ENCODE assay signal across 14 cellular contexts in the genomic region with DNA sequence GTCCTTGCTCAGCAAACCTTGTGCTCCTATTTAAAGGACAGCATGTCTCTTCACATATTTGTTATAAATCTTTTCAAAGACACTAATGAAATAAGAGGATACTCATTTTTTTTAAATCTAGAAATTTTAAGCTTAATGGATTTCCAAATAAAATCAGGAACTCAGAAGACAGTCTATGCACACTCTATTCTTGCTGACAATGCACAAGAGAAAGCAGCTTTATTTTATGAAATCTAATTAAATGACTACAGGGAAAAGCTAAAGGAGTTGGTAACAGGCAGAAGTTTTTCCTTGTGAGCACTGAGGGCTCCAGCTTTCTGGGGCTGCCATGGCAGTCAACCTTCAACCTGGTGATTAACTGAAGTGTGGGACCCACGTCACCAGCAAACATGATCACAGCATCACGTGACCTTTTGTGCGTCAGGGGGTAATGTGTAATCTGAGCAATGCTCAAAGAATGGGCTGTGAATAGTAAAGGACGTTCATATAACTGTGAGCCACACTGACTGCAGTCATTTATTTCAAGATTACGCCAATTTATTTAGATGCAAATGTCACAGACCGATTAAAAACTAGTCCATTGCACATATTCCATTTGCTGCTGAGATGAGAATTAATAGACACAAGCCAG. TPM values are rescaled to one million over a fixed set of nuclear protein-coding genes. Genes with fewer than 3 reads are reported as not detected.
A peak's percentile ranks its signal among the peaks of the same experiment; 100 is the strongest.
DNase-seq lines count a peak whose midpoint lies in the region; ATAC-seq and TF ChIP-seq lines count a peak whose summit lies in the region.
"Had no signal": no experiment of that assay in that cellular context is flagged by ENCODE, and none has a peak within 500 bp of the region (broad histone marks: within the 10 kb centered on the region; RNA-seq: fewer than 3 reads in every experiment).

No MANE protein-coding gene starts in this region.

- H3K9me3 ChIP-seq in adipocyte (ENCODE audit: control insufficient read depth, low read length) = no peaks in the 10 kb centered on the region
- no peaks in the 10 kb centered on the region for H3K9me3 ChIP-seq in psoas muscle
- no peaks in the 10 kb centered on the region for H3K9me3 ChIP-seq in suprapubic skin
- H3K9me3 ChIP-seq: upper lobe of left lung had no signal

- ATAC-seq in left colon (no peak), psoas muscle (no peak)

- H3K27ac ChIP-seq in psoas muscle (no peak overlapping the region), suprapubic skin (no peak overlapping the region)
- H3K27ac ChIP-seq: upper lobe of left lung had no signal

- TF ChIP-seq CTCF in psoas muscle (IDR thresholded peaks at IDR 0.05) = no peak
- TF ChIP-seq CTCF in suprapubic skin (IDR thresholded peaks at IDR 0.05) = no peak

- H3K4me3 ChIP-seq in adipocyte (ENCODE audit: low read length) (no peak overlapping the region), psoas muscle (no peak overlapping the region), suprapubic skin (no peak overlapping the region)
- H3K4me3 ChIP-seq: upper lobe of left lung had no signal

- intact Hi-C loops in left colon (cut with DNase I, micrococcal nuclease) = no loop called here
- intact Hi-C loops in psoas muscle (cut with DNase I) = no loop called here

- H3K27me3 ChIP-seq in adipocyte (replicated peaks; ENCODE audit: control insufficient read depth, insufficient read depth, low read length) = no peaks in the 10 kb centered on the region
- H3K27me3 ChIP-seq in psoas muscle (ENCODE audit: insufficient read depth in 3 of 3, low read length in 2 of 3) = peaks cover 0 to 2% (median 0%) of the 10 kb centered on the region in 3 donors
- no peaks in the 10 kb centered on the region for H3K27me3 ChIP-seq in suprapubic skin
- H3K27me3 ChIP-seq: upper lobe of left lung had no signal

- TF ChIP-seq EP300 in suprapubic skin (IDR thresholded peaks at IDR 0.05) = no peak

- 38 to 41% (median 40%) methylated on average over 6 of the region's 6 CpGs for WGBS in psoas muscle, 3 donors
- WGBS in suprapubic skin = 63% methylated on average over 6 of the region's 6 CpGs

- H3K4me1 ChIP-seq in adipocyte (ENCODE audit: control insufficient read depth, insufficient read depth, low read length) (peaks cover 4% of the 10 kb centered on the region), psoas muscle (no peaks in the 10 kb centered on the region), suprapubic skin (no peaks in the 10 kb centered on the region)
- H3K4me1 ChIP-seq: upper lobe of left lung had no signal

- H3K9ac ChIP-seq in adipocyte (ENCODE audit: low read length) = no peak overlapping the region

- DNase-seq in DMS53 (lab: John Stamatoyannopoulos, UW) (peak; percentile 94), LHCN-M2 (ENCODE audit: low read depth) (peak; percentile 70), adipocyte (ENCODE audit: low read depth) (peak; percentile 40), kidney glomerular epithelial cell (lab: John Stamatoyannopoulos, UW) (peak; percentile 35), left colon (no peak), psoas muscle (no peak), suprapubic skin (ENCODE audit: low spot score in 2 of 2) (no peak), hippocampal formation (lab: John Stamatoyannopoulos, UW) (no peak)
- DNase-seq: activated CD4-positive, alpha-beta T cell treated with anti-CD3 and anti-CD28 coated beads for 1 hour; activated naive CD4-positive, alpha-beta T cell treated with anti-CD3 and anti-CD28 coated beads, Interleukin-2, amount 50 U/mL, for 16 hours; DMS79 treated with DMSO at 0.1 percent for 48 hours; Karpas-422; left cardiac atrium; upper lobe of left lung had no signal

- no peak for TF ChIP-seq POLR2A in suprapubic skin (IDR thresholded peaks at IDR 0.05)

- H3K36me3 ChIP-seq in adipocyte (ENCODE audit: control insufficient read depth, insufficient read depth, low read length, severe bottlenecking) (no peaks in the 10 kb centered on the region), psoas muscle (ENCODE audit: insufficient read depth in 1 of 2, low read depth in 1 of 2) (no peaks in the 10 kb centered on the region), suprapubic skin (no peaks in the 10 kb centered on the region)
- H3K36me3 ChIP-seq: upper lobe of left lung had no signal

RNA-seq across cellular contexts. Expression of gene DNER, which starts 11.5 kb away (rescaled TPM):
- total RNA-seq in LHCN-M2 (2014; rRNA removed) (2.8 and 3.5 TPM in 2 replicates), left colon (1 to 10 TPM in 1 of 2 donors, under 1 TPM in 1; 0.40 to 1.3 TPM), psoas muscle (under 1 TPM in 3 of 4 donors, not detected in 1; 0.15 to 0.87 (median 0.54) TPM), suprapubic skin (10 to 100 TPM in 3 of 4 donors, 1 to 10 TPM in 1; 8.9 to 29.4 (median 19.5) TPM)
- polyA plus RNA-seq in LHCN-M2 (2012) = 2.2 TPM
- polyA plus RNA-seq in psoas muscle = under 1 TPM; 0.10 to 0.56 (median 0.17) TPM

Comparison
In these comparisons a context has a peak if more than half of its experiments do, and no peak if none do; other contexts are left out.
1. DNase-seq: peak in DMS53 (single experiment), LHCN-M2 (single experiment), adipocyte (single experiment) and kidney glomerular epithelial cell (single experiment); none in left colon (0 of 2), psoas muscle (0 of 2), suprapubic skin (0 of 2) and hippocampal formation (0 of 2).